8 cellular contexts compared by ENCODE assay signal in genomic region chrX:19991350-19991718, GRCh38. TPM values are rescaled to one million over a fixed set of nuclear protein-coding genes. Genes with fewer than 3 reads are reported as not detected.
DNase-seq lines count a peak whose midpoint lies in the region; ATAC-seq and TF ChIP-seq lines count a peak whose summit lies in the region.

No MANE protein-coding gene starts in this region.

- no peaks in the 10 kb centered on the region for H3K27me3 Mint-ChIP-seq in stimulated activated naive CD8-positive, alpha-beta T cell treated with anti-CD3 and anti-CD28 coated beads, Interleukin-15, amount 100 ng/mL, for 72 hours

- no peaks in the 10 kb centered on the region for H3K9me3 Mint-ChIP-seq in stimulated activated naive CD8-positive, alpha-beta T cell treated with anti-CD3 and anti-CD28 coated beads, Interleukin-15, amount 100 ng/mL, for 72 hours

- H3K4me3 ChIP-seq in fibroblast of lung (replicated peaks in 1 of 4; ENCODE audit: control extremely low read depth in 1 of 4, insufficient read depth in 1 of 4, low read depth in 3 of 4, low read length in 4 of 4): peak overlapping the region in 3 of 4 experiments; percentile 17 to 51 (median 49)

- H4K20me1 ChIP-seq in fibroblast of lung (ENCODE audit: control insufficient read depth, extremely low read depth, insufficient read depth, low read length): no peaks in the 10 kb centered on the region

- no peak overlapping the region for H3K4me2 ChIP-seq in fibroblast of lung (ENCODE audit: extremely low read depth, insufficient read depth, low read length)

- ATAC-seq in stimulated activated naive CD8-positive, alpha-beta T cell treated with anti-CD3 and anti-CD28 coated beads, Interleukin-15, amount 100 ng/mL, for 72 hours: no peak
- ATAC-seq in HG03520 (IDR thresholded peaks at IDR 0.05; ENCODE audit: unreplicated experiment): no peak
- ATAC-seq in GM18517 (IDR thresholded peaks at IDR 0.05; ENCODE audit: unreplicated experiment): no peak
- ATAC-seq in GM21526 (IDR thresholded peaks at IDR 0.05; ENCODE audit: low FRiP score, unreplicated experiment): no peak

- no peaks in the 10 kb centered on the region for H3K27me3 ChIP-seq in fibroblast of lung (ENCODE audit: control insufficient read depth, insufficient read depth, low read length)

- H3K36me3 ChIP-seq in fibroblast of lung (ENCODE audit: control insufficient read depth, insufficient read depth, low read length): no peaks in the 10 kb centered on the region

- H3K4me3 Mint-ChIP-seq in stimulated activated naive CD8-positive, alpha-beta T cell treated with anti-CD3 and anti-CD28 coated beads, Interleukin-15, amount 100 ng/mL, for 72 hours: peak overlapping the region; percentile 84 to 93

- peaks cover 13% of the 10 kb centered on the region for H3K4me1 Mint-ChIP-seq in stimulated activated naive CD8-positive, alpha-beta T cell treated with anti-CD3 and anti-CD28 coated beads, Interleukin-15, amount 100 ng/mL, for 72 hours

- H3K9ac ChIP-seq in fibroblast of lung (ENCODE audit: insufficient read depth, low read length): no peak overlapping the region

- DNase-seq in NCI-H2171 treated with DMSO at 0.1 percent for 48 hours (lab: John Stamatoyannopoulos, UW) (peak; percentile 43), NCI-H2171 (lab: John Stamatoyannopoulos, UW) (no peak), fibroblast of lung (ENCODE audit: low read depth in 2 of 2) (no peak)
- no peak for DNase-seq in stimulated activated naive CD8-positive, alpha-beta T cell treated with anti-CD3 and anti-CD28 coated beads, Interleukin-15, amount 100 ng/mL, for 72 hours

- peak overlapping the region; percentile 2 to 91 for H3K27ac Mint-ChIP-seq in stimulated activated naive CD8-positive, alpha-beta T cell treated with anti-CD3 and anti-CD28 coated beads, Interleukin-15, amount 100 ng/mL, for 72 hours

- no peaks in the 10 kb centered on the region for H3K79me2 ChIP-seq in fibroblast of lung (ENCODE audit: control insufficient read depth, insufficient read depth, low read length)

- peak overlapping the region; percentile 80 for H2AFZ ChIP-seq in fibroblast of lung (ENCODE audit: low read length)

- no peaks in the 10 kb centered on the region for H3K9me3 ChIP-seq in fibroblast of lung (ENCODE audit: control insufficient read depth, insufficient read depth, low read depth, low read length)

- H3K27ac ChIP-seq in VCaP (peak overlapping the region; percentile 84), fibroblast of lung (ENCODE audit: insufficient read depth, low read length) (no peak overlapping the region)

- TF ChIP-seq CTCF in VCaP (conservative IDR thresholded peaks at IDR 0.05) (peak; percentile 63), fibroblast of lung (conservative IDR thresholded peaks at IDR 0.05 in 1 of 2, IDR thresholded peaks at IDR 0.05 in 1 of 2; ENCODE audit: low read depth in 1 of 2, low read length in 2 of 2) (no peak)

- H3K4me1 ChIP-seq in fibroblast of lung (ENCODE audit: control insufficient read depth, extremely low read depth, insufficient read depth, low read length): no peaks in the 10 kb centered on the region

RNA-seq across cellular contexts. Expression of gene BCLAF3, which starts 0.5 kb away (rescaled TPM):
- 6.9 and 10.7 TPM in 2 replicates for total RNA-seq in fibroblast of lung
- polyA plus RNA-seq in fibroblast of lung: 1.9 and 2.9 TPM in 2 replicates
- 3.2 and 4.6 TPM in 2 replicates for polyA plus RNA-seq in fibroblast of lung (2012)
- 0.15 and 0.59 TPM in 2 replicates for polyA minus RNA-seq in fibroblast of lung (ENCODE audit: low replicate concordance)
